Comparison of ENCODE assay signal across 20 cellular contexts in the genomic region with DNA sequence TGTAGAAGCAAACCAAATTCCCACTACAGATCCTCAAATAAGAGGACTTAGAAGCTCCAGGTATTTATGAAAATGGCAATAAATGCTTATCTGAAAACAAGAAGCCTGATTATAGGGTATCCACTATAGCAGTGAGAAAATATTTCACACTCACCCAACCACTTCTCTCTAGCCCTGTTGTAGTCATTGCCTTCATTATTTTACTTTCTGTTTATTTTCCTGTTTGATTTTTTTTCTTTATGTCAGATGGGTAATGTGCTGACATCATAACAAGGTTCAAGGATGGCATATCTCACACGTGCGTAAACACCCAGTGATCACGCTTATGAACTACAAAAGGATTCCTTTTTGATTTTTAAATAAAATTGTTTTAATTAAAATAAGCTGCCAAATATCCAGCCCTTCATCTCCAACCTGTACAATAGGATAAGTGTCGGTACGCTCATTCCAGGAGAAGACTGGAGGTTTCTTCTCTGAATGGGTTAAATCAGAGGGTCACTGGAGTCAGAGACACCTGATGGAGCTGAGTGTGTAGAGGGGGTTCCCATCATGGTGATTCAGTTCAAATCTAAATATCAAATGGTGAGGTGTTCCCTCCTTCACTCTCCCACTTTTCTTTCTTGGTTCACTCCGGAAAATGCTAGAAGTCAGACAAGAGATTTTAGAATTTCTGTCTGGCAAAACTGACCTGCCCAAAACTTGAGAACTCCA. TPM values are rescaled to one million over a fixed set of nuclear protein-coding genes. Genes with fewer than 3 reads are reported as not detected.
DNase-seq lines count a peak whose midpoint lies in the region; ATAC-seq, FAIRE-seq and TF ChIP-seq lines count a peak whose summit lies in the region.
"Had no signal": no experiment of that assay in that cellular context is flagged by ENCODE, and none has a peak within 500 bp of the region (broad histone marks: within the 10 kb centered on the region; RNA-seq: fewer than 3 reads in every experiment).

No MANE protein-coding gene starts in this region.

- CTCF ChIA-PET in activated naive CD4-positive, alpha-beta T cell treated with anti-CD3 and anti-CD28 coated beads, Interleukin-2, amount 10 ng/mL, durations not matched to agents 7 days and 5 days (lab: Charles Lee), result no interaction called here

- no peak for TF ChIP-seq POLR2A in H54 (IDR thresholded peaks at IDR 0.05; ENCODE audit: low read depth, low read length)

- peaks cover 40% of the 10 kb centered on the region for H3K4me1 Mint-ChIP-seq in activated naive CD4-positive, alpha-beta T cell treated with anti-CD3 and anti-CD28 coated beads, Interleukin-2, amount 10 ng/mL, durations not matched to agents 7 days and 5 days
- H3K4me1 Mint-ChIP-seq in effector memory CD8-positive, alpha-beta T cell (ENCODE audit: low read depth in 2 of 2), result peaks cover 15 to 27% of the 10 kb centered on the region in 2 donors

- H3K36me3 Mint-ChIP-seq in activated naive CD4-positive, alpha-beta T cell treated with anti-CD3 and anti-CD28 coated beads, Interleukin-2, amount 50 U/mL, for 72 hours, result peaks cover 27 to 57% of the 10 kb centered on the region in 2 donors
- peaks cover 49% of the 10 kb centered on the region for H3K36me3 Mint-ChIP-seq in activated naive CD4-positive, alpha-beta T cell treated with anti-CD3 and anti-CD28 coated beads, Interleukin-2, amount 10 ng/mL, durations not matched to agents 7 days and 5 days
- H3K36me3 Mint-ChIP-seq in effector memory CD8-positive, alpha-beta T cell (ENCODE audit: insufficient read depth), result peaks cover 3% of the 10 kb centered on the region

- H3K4me3 Mint-ChIP-seq in activated naive CD4-positive, alpha-beta T cell treated with anti-CD3 and anti-CD28 coated beads, Interleukin-2, amount 10 ng/mL, durations not matched to agents 7 days and 5 days, result no peak overlapping the region
- no peak overlapping the region for H3K4me3 Mint-ChIP-seq in effector memory CD8-positive, alpha-beta T cell

- peaks cover 15 to 18% of the 10 kb centered on the region in 2 donors for H3K9me3 Mint-ChIP-seq in activated naive CD4-positive, alpha-beta T cell treated with anti-CD3 and anti-CD28 coated beads, Interleukin-2, amount 50 U/mL, for 72 hours
- H3K9me3 Mint-ChIP-seq in activated naive CD4-positive, alpha-beta T cell treated with anti-CD3 and anti-CD28 coated beads, Interleukin-2, amount 10 ng/mL, durations not matched to agents 7 days and 5 days, result peaks cover 5% of the 10 kb centered on the region
- H3K9me3 Mint-ChIP-seq in effector memory CD8-positive, alpha-beta T cell, result no peaks in the 10 kb centered on the region

- H3K27me3 Mint-ChIP-seq in activated naive CD4-positive, alpha-beta T cell treated with anti-CD3 and anti-CD28 coated beads, Interleukin-2, amount 10 ng/mL, durations not matched to agents 7 days and 5 days, result no peaks in the 10 kb centered on the region
- no peaks in the 10 kb centered on the region for H3K27me3 Mint-ChIP-seq in effector memory CD8-positive, alpha-beta T cell

- TF ChIP-seq CTCF in coronary artery (IDR thresholded peaks at IDR 0.05), result no peak

- DNase-seq in activated naive CD4-positive, alpha-beta T cell treated with anti-CD3 and anti-CD28 coated beads, Interleukin-2, amount 50 U/mL, for 72 hours (ENCODE audit: low spot score in 2 of 2), result no peak
- no peak for DNase-seq in activated naive CD4-positive, alpha-beta T cell treated with anti-CD3 and anti-CD28 coated beads, Interleukin-2, amount 10 ng/mL, durations not matched to agents 7 days and 5 days
- no peak for DNase-seq in H54 (ENCODE audit: insufficient read length, low spot score)
- DNase-seq in effector memory CD8-positive, alpha-beta T cell, result no peak
- no peak for DNase-seq in coronary artery (ENCODE audit: low spot score)
- no peak for DNase-seq in NCI-H146 treated with DMSO at 0.1 percent for 48 hours (lab: John Stamatoyannopoulos, UW; ENCODE audit: unreplicated experiment)
- no peak for DNase-seq in dermis blood vessel endothelial cell
- DNase-seq: ACHN, C1 segment of cervical spinal cord, COR-L47, DMS 273 treated with DMSO at 0.1 percent for 48 hours, NCI-H1092 treated with DMSO at 0.1 percent for 48 hours, NCI-H146, NCI-H2081, NCI-H446 treated with DMSO at 0.1 percent for 48 hours, NCI-H69, SJCRH30 had no signal

- H3K27ac ChIP-seq in coronary artery, result no peak overlapping the region
- H3K27ac ChIP-seq: SJCRH30 had no signal

- no peak overlapping the region for H3K4me3 ChIP-seq in coronary artery
- H3K4me3 ChIP-seq: SJCRH30 had no signal

- H3K27ac Mint-ChIP-seq in activated naive CD4-positive, alpha-beta T cell treated with anti-CD3 and anti-CD28 coated beads, Interleukin-2, amount 50 U/mL, for 72 hours, result peak overlapping the region in 1 of 2 donors; percentile 53
- no peak overlapping the region for H3K27ac Mint-ChIP-seq in activated naive CD4-positive, alpha-beta T cell treated with anti-CD3 and anti-CD28 coated beads, Interleukin-2, amount 10 ng/mL, durations not matched to agents 7 days and 5 days
- no peak overlapping the region for H3K27ac Mint-ChIP-seq in effector memory CD8-positive, alpha-beta T cell

- peak; percentile 61 for FAIRE-seq in H54 (lab: Jason Lieb, UNC)
- FAIRE-seq: G401.6, H1 had no signal

- ATAC-seq in activated naive CD4-positive, alpha-beta T cell treated with anti-CD3 and anti-CD28 coated beads, Interleukin-2, amount 50 U/mL, for 72 hours, result peak; percentile 48 to 87
- ATAC-seq in effector memory CD8-positive, alpha-beta T cell (replicated peaks), result peak; percentile 69
- ATAC-seq: Panc1 had no signal

RNA-seq across cellular contexts. Expression of gene S1PR1, which starts 8.2 kb away (rescaled TPM):
- total RNA-seq in activated naive CD4-positive, alpha-beta T cell treated with anti-CD3 and anti-CD28 coated beads, Interleukin-2, amount 50 U/mL, for 72 hours, result 100 to 1,000 TPM; 125 to 221 TPM
- total RNA-seq in dermis blood vessel endothelial cell, result 311 and 394 TPM in 2 replicates
